Comparison of ENCODE assay signal across 7 cellular contexts in the genomic region with DNA sequence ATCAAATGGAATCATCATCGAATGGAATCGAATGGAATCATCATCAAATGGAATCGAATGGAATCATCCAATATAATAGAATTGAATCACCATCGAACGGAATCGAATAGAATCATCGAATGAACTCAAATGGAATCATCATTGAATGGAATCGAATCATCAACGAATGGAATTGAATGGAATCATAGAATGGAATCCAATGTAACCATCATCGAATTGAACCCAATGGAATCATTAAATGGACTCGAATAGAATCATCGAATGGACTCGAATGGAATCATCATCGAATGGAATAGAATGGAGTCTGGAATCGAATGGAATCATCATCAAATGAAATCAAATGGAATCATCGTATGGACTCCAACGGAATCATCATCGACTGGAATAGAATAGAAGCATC.
DNase-seq lines count a peak whose midpoint lies in the region; TF ChIP-seq lines count a peak whose summit lies in the region.
"Not testable (repeated sequence)": the region's sequence is repeated elsewhere in the genome, so short reads cannot be mapped to it uniquely, and the experiment has no call there.

No MANE protein-coding gene starts in this region.

- H3K4me1 Mint-ChIP-seq in type B pancreatic cell (ENCODE audit: unreplicated experiment): not testable (repeated sequence)

- not testable (repeated sequence) for H3K27ac Mint-ChIP-seq in type B pancreatic cell

- not testable (repeated sequence) for TF ChIP-seq CTCF in type B pancreatic cell (conservative IDR thresholded peaks at IDR 0.05)

- H3K4me3 Mint-ChIP-seq in type B pancreatic cell: not testable (repeated sequence)

- H3K9me3 Mint-ChIP-seq in type B pancreatic cell: not testable (repeated sequence)

- H3K27me3 Mint-ChIP-seq in type B pancreatic cell: not testable (repeated sequence)

- H3K36me3 Mint-ChIP-seq in type B pancreatic cell: not testable (repeated sequence)

- DNase-seq in HCEC 1CT (peak; percentile 11), NCI-H226 (peak; percentile 56), SW480 (ENCODE audit: low spot score) (peak; percentile 36), cerebellar cortex (ENCODE audit: low spot score) (peak; percentile 8), glomerular visceral epithelial cell (ENCODE audit: extremely low spot score) (peak; percentile 6), medulla oblongata (ENCODE audit: extremely low spot score) (peak; percentile 57), type B pancreatic cell (ENCODE audit: extremely low spot score, unreplicated experiment) (peak; percentile 62)

Comparison
In these comparisons a context has a peak if more than half of its experiments do, and no peak if none do; other contexts are left out.
1. Peak in every context shown above with its lines: DNase-seq.
2. DNase-seq: peak in every context shown above with its lines; median percentile 62 in type B pancreatic cell; 57 in medulla oblongata; 56 in NCI-H226; 36 in SW480; 11 in HCEC 1CT; 8 in cerebellar cortex; 6 in glomerular visceral epithelial cell.